In genomic region chr11:126268361-126268707, GRCh38 we compare ENCODE assay signal across 6 cellular contexts. TPM values are rescaled to one million over a fixed set of nuclear protein-coding genes. Genes with fewer than 3 reads are reported as not detected.
DNase-seq lines count a peak whose midpoint lies in the region; ATAC-seq and TF ChIP-seq lines count a peak whose summit lies in the region.

No MANE protein-coding gene starts in this region.

- CTCF ChIA-PET in activated CD8-positive, alpha-beta memory T cell treated with anti-CD3 and anti-CD28 coated beads, Interleukin-2, amount 10 ng/mL, durations not matched to agents 7 days and 5 days (lab: Charles Lee), result interaction anchor here (0.9 to 2.1 kb wide), 2 partner anchors 15 to 345 kb away, joined by 3 to 10 read pairs; partner anchors contain the start of gene TIRAP

- H3K4me1 Mint-ChIP-seq in activated CD8-positive, alpha-beta memory T cell treated with anti-CD3 and anti-CD28 coated beads, Interleukin-2, amount 10 ng/mL, durations not matched to agents 7 days and 5 days, result peaks cover 40% of the 10 kb centered on the region
- peaks cover 49 to 55% of the 10 kb centered on the region in 2 donors for H3K4me1 Mint-ChIP-seq in natural killer cell treated with Interleukin-12 subunit alpha and Interleukin-12 subunit beta and Interleukin-15 and Interleukin-18, amount 100 ng/mL, for 72 hours (ENCODE audit: low read depth in 2 of 2)

- no peaks in the 10 kb centered on the region for H3K9me3 Mint-ChIP-seq in activated CD8-positive, alpha-beta memory T cell treated with anti-CD3 and anti-CD28 coated beads, Interleukin-2, amount 10 ng/mL, durations not matched to agents 7 days and 5 days (ENCODE audit: low read depth)
- H3K9me3 Mint-ChIP-seq in natural killer cell treated with Interleukin-12 subunit alpha and Interleukin-12 subunit beta and Interleukin-15 and Interleukin-18, amount 100 ng/mL, for 72 hours, result no peaks in the 10 kb centered on the region

- H3K27ac Mint-ChIP-seq in activated CD8-positive, alpha-beta memory T cell treated with anti-CD3 and anti-CD28 coated beads, Interleukin-2, amount 10 ng/mL, durations not matched to agents 7 days and 5 days, result peak overlapping the region; percentile 88
- peak overlapping the region; percentile 98 for H3K27ac Mint-ChIP-seq in natural killer cell treated with Interleukin-12 subunit alpha and Interleukin-12 subunit beta and Interleukin-15 and Interleukin-18, amount 100 ng/mL, for 72 hours

- peak overlapping the region; percentile 83 for H3K4me3 Mint-ChIP-seq in activated CD8-positive, alpha-beta memory T cell treated with anti-CD3 and anti-CD28 coated beads, Interleukin-2, amount 10 ng/mL, durations not matched to agents 7 days and 5 days
- H3K4me3 Mint-ChIP-seq in natural killer cell treated with Interleukin-12 subunit alpha and Interleukin-12 subunit beta and Interleukin-15 and Interleukin-18, amount 100 ng/mL, for 72 hours, result peak overlapping the region; percentile 98

- H3K4me3 ChIP-seq in astrocyte of the spinal cord (ENCODE audit: low read depth, low read length), result peak overlapping the region; percentile 79

- in situ Hi-C loops in astrocyte of the spinal cord (cut with HindIII; ENCODE audit: low sequenced_read_pairs), result no loop called here

- peak; percentile 1 for ATAC-seq in activated CD8-positive, alpha-beta memory T cell treated with anti-CD3 and anti-CD28 coated beads, Interleukin-2, amount 10 ng/mL, durations not matched to agents 7 days and 5 days
- peak; percentile 0 to 2 for ATAC-seq in natural killer cell treated with Interleukin-12 subunit alpha and Interleukin-12 subunit beta and Interleukin-15 and Interleukin-18, amount 100 ng/mL, for 72 hours

- TF ChIP-seq CTCF in astrocyte of the spinal cord (IDR thresholded peaks at IDR 0.05; ENCODE audit: low read depth, low read length), result no peak

- H3K36me3 Mint-ChIP-seq in activated CD8-positive, alpha-beta memory T cell treated with anti-CD3 and anti-CD28 coated beads, Interleukin-2, amount 10 ng/mL, durations not matched to agents 7 days and 5 days, result peaks cover 52% of the 10 kb centered on the region
- H3K36me3 Mint-ChIP-seq in natural killer cell treated with Interleukin-12 subunit alpha and Interleukin-12 subunit beta and Interleukin-15 and Interleukin-18, amount 100 ng/mL, for 72 hours, result peaks cover 41% of the 10 kb centered on the region

- DNase-seq in activated CD8-positive, alpha-beta memory T cell treated with anti-CD3 and anti-CD28 coated beads, Interleukin-2, amount 10 ng/mL, durations not matched to agents 7 days and 5 days, result no peak
- no peak for DNase-seq in activated CD8-positive, alpha-beta memory T cell treated with anti-CD3 and anti-CD28 coated beads for 24 hours
- no peak for DNase-seq in astrocyte of the spinal cord (ENCODE audit: low read depth, low spot score)
- no peak for DNase-seq in natural killer cell treated with Interleukin-12 subunit alpha and Interleukin-12 subunit beta and Interleukin-15 and Interleukin-18, amount 100 ng/mL, for 72 hours (ENCODE audit: low spot score)
- DNase-seq in mucosa of gallbladder (ENCODE audit: low spot score), result no peak
- no peak for DNase-seq in activated CD4-positive, alpha-beta T cell treated with anti-CD3 and anti-CD28 coated beads, Interleukin-2, amount 50 U/mL, for 1 hour

- H3K27me3 Mint-ChIP-seq in activated CD8-positive, alpha-beta memory T cell treated with anti-CD3 and anti-CD28 coated beads, Interleukin-2, amount 10 ng/mL, durations not matched to agents 7 days and 5 days, result no peaks in the 10 kb centered on the region
- H3K27me3 Mint-ChIP-seq in natural killer cell treated with Interleukin-12 subunit alpha and Interleukin-12 subunit beta and Interleukin-15 and Interleukin-18, amount 100 ng/mL, for 72 hours, result no peaks in the 10 kb centered on the region

RNA-seq across cellular contexts. Expression of gene SRPRA, which starts 0.4 kb away (rescaled TPM):
- 100 to 1,000 TPM; 100 to 134 TPM for total RNA-seq in activated CD8-positive, alpha-beta memory T cell treated with anti-CD3 and anti-CD28 coated beads, Interleukin-2, amount 10 ng/mL, durations not matched to agents 7 days and 5 days
- total RNA-seq in natural killer cell treated with Interleukin-12 subunit alpha and Interleukin-12 subunit beta and Interleukin-15 and Interleukin-18, amount 100 ng/mL, for 72 hours, result 100 to 1,000 TPM; 197 to 213 TPM
- total RNA-seq in mucosa of gallbladder, result 138 TPM

RNA-seq across cellular contexts. Expression of gene FOXRED1, which starts 0.6 kb away (rescaled TPM):
- 10 to 100 TPM; 44.7 to 46.8 TPM for total RNA-seq in activated CD8-positive, alpha-beta memory T cell treated with anti-CD3 and anti-CD28 coated beads, Interleukin-2, amount 10 ng/mL, durations not matched to agents 7 days and 5 days
- total RNA-seq in natural killer cell treated with Interleukin-12 subunit alpha and Interleukin-12 subunit beta and Interleukin-15 and Interleukin-18, amount 100 ng/mL, for 72 hours, result 10 to 100 TPM; 39.7 to 79.6 TPM
- total RNA-seq in mucosa of gallbladder, result 29.3 TPM

RNA-seq across cellular contexts. Expression of gene TIRAP, which starts 14.6 kb away (rescaled TPM):
- total RNA-seq in activated CD8-positive, alpha-beta memory T cell treated with anti-CD3 and anti-CD28 coated beads, Interleukin-2, amount 10 ng/mL, durations not matched to agents 7 days and 5 days, result 10 to 100 TPM; 14.3 to 14.8 TPM
- 10 to 100 TPM; 19.8 to 19.9 TPM for total RNA-seq in natural killer cell treated with Interleukin-12 subunit alpha and Interleukin-12 subunit beta and Interleukin-15 and Interleukin-18, amount 100 ng/mL, for 72 hours
- total RNA-seq in mucosa of gallbladder, result 20.7 TPM

RNA-seq across cellular contexts. Expression of gene DCPS, which starts 35.5 kb away (rescaled TPM):
- total RNA-seq in activated CD8-positive, alpha-beta memory T cell treated with anti-CD3 and anti-CD28 coated beads, Interleukin-2, amount 10 ng/mL, durations not matched to agents 7 days and 5 days, result 10 to 100 TPM; 40.6 to 41.9 TPM
- total RNA-seq in natural killer cell treated with Interleukin-12 subunit alpha and Interleukin-12 subunit beta and Interleukin-15 and Interleukin-18, amount 100 ng/mL, for 72 hours, result 10 to 100 TPM; 32.8 to 46.7 TPM
- 34.6 TPM for total RNA-seq in mucosa of gallbladder

RNA-seq across cellular contexts. Expression of gene FAM118B, which starts 56.8 kb away (rescaled TPM):
- 10 to 100 TPM in 1 of 2 experiments, 1 to 10 TPM in 1; 9.9 to 14.7 TPM for total RNA-seq in activated CD8-positive, alpha-beta memory T cell treated with anti-CD3 and anti-CD28 coated beads, Interleukin-2, amount 10 ng/mL, durations not matched to agents 7 days and 5 days
- 10 to 100 TPM; 13.8 to 16.9 TPM for total RNA-seq in natural killer cell treated with Interleukin-12 subunit alpha and Interleukin-12 subunit beta and Interleukin-15 and Interleukin-18, amount 100 ng/mL, for 72 hours
- total RNA-seq in mucosa of gallbladder, result 19.3 TPM
